ENCODE assay signal across 1 cellular context in the genomic region with DNA sequence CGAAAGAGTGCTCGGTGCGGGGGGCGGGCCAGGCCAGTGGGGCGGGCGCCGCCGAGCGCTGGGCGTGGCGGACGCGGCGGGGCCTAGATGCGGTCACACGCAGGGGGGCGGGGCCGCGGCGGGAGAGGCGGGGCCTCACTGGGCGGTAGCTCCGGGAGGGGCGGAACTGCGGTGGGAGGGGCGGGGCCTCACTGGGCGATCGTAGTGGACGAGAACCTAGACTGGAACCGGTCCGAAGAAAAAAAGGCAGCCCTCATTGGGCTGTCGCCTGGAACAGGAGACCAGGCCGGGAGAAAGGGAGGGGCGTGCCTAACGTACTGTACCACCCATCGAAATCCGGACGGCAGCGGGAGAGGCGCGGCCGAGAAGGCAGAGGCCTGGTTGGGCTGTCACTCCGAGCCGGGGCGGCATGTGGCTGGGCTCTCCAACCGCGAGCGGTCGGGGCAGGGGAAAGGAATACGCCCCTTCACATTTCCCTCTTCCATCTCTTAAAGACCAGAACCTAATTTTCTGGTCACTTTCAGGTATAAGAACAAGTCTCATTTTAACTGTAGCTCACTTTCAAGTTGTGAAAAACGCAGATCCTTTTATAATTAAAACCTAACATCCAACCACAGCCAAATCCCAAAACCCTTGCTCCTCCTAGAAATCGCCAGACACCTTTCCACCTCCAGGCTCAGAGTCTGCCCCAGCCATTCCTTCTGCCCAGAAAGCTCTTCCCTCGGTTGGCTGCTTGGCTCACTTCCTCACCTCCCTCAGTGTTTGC.
A peak's percentile ranks its signal among the peaks of the same experiment; 100 is the strongest.
TF ChIP-seq lines count a peak whose summit lies in the region.

A gene with protein sequence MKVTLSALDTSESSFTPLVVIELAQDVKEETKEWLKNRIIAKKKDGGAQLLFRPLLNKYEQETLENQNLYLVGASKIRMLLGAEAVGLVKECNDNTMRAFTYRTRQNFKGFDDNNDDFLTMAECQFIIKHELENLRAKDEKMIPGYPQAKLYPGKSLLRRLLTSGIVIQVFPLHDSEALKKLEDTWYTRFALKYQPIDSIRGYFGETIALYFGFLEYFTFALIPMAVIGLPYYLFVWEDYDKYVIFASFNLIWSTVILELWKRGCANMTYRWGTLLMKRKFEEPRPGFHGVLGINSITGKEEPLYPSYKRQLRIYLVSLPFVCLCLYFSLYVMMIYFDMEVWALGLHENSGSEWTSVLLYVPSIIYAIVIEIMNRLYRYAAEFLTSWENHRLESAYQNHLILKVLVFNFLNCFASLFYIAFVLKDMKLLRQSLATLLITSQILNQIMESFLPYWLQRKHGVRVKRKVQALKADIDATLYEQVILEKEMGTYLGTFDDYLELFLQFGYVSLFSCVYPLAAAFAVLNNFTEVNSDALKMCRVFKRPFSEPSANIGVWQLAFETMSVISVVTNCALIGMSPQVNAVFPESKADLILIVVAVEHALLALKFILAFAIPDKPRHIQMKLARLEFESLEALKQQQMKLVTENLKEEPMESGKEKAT (minus strand): TSS at position 38 of the 766 bp plus-strand sequence. CDS start 16,159 bp downstream, outside the sequence.

TF ChIP-seq in K562, 482 proteins besides CTCF, POLR2A, EP300 and RAD21 (continued from another document and continues in another):
- TF ChIP-seq, protein P1, sequence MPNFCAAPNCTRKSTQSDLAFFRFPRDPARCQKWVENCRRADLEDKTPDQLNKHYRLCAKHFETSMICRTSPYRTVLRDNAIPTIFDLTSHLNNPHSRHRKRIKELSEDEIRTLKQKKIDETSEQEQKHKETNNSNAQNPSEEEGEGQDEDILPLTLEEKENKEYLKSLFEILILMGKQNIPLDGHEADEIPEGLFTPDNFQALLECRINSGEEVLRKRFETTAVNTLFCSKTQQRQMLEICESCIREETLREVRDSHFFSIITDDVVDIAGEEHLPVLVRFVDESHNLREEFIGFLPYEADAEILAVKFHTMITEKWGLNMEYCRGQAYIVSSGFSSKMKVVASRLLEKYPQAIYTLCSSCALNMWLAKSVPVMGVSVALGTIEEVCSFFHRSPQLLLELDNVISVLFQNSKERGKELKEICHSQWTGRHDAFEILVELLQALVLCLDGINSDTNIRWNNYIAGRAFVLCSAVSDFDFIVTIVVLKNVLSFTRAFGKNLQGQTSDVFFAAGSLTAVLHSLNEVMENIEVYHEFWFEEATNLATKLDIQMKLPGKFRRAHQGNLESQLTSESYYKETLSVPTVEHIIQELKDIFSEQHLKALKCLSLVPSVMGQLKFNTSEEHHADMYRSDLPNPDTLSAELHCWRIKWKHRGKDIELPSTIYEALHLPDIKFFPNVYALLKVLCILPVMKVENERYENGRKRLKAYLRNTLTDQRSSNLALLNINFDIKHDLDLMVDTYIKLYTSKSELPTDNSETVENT (CRISPR knock-in tag; IDR thresholded peaks at IDR 0.05) = peak; percentile 61; the same call in 1 of the 2 replicates
- TF ChIP-seq, protein P2, sequence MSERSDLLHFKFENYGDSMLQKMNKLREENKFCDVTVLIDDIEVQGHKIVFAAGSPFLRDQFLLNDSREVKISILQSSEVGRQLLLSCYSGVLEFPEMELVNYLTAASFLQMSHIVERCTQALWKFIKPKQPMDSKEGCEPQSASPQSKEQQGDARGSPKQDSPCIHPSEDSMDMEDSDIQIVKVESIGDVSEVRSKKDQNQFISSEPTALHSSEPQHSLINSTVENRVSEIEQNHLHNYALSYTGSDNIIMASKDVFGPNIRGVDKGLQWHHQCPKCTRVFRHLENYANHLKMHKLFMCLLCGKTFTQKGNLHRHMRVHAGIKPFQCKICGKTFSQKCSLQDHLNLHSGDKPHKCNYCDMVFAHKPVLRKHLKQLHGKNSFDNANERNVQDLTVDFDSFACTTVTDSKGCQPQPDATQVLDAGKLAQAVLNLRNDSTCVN (CRISPR knock-in tag; IDR thresholded peaks at IDR 0.05) = peak; percentile 71; the same call in 1 of the 2 replicates
- TF ChIP-seq MYC (IDR thresholded peaks at IDR 0.05; ENCODE audit: low read depth, low read length) (peak; percentile 85), MYC (CRISPR knock-in tag; IDR thresholded peaks at IDR 0.05; ENCODE audit: borderline replicate concordance, low read depth) (0 out of 2 replicates have a peak, but pooled peaks have one; percentile 22), CREB1 (IDR thresholded peaks at IDR 0.05) (peak; percentile 63; the same call in 1 of the 2 replicates), CREB1 (CRISPR knock-in tag; IDR thresholded peaks at IDR 0.05) (peak; percentile 16; the same call in 1 of the 2 replicates), SMARCE1 (IDR thresholded peaks at IDR 0.05) (0 out of 2 replicates have a peak, but pooled peaks have one; percentile 44), PRPF4 (IDR thresholded peaks at IDR 0.05; ENCODE audit: insufficient read depth, low read depth, low read length, poor library complexity, severe bottlenecking) (no peak), SUPT5H (IDR thresholded peaks at IDR 0.05) (peak; percentile 66), STAG1 (CRISPR knock-in tag; IDR thresholded peaks at IDR 0.05; ENCODE audit: borderline replicate concordance) (no peak), KDM2B (CRISPR knock-in tag; IDR thresholded peaks at IDR 0.05) (0 out of 2 replicates have a peak, but pooled peaks have one; percentile 35), PTRF (tag; IDR thresholded peaks at IDR 0.05) (no peak), NFYB (IDR thresholded peaks at IDR 0.05; ENCODE audit: extremely low read depth, insufficient read length) (peak; percentile 37), RCOR1 (IDR thresholded peaks at IDR 0.05; ENCODE audit: borderline replicate concordance in 1 of 2, low read depth in 2 of 2, low read length in 2 of 2) (peak in 1 of 2 experiments; percentile 74; a peak in 1 of 4 replicates), FOS (IDR thresholded peaks at IDR 0.05; ENCODE audit: extremely low read depth, insufficient read length) (peak; percentile 19), KLF16 (IDR thresholded peaks at IDR 0.05) (no peak), ZNF586 (CRISPR knock-in tag; conservative IDR thresholded peaks at IDR 0.05) (0 out of 2 replicates have a peak, but pooled peaks have one; percentile 62), JUNB (CRISPR knock-in tag; conservative IDR thresholded peaks at IDR 0.05) (no peak), ZNF384 (IDR thresholded peaks at IDR 0.05; ENCODE audit: low read depth, low read length) (peak; percentile 74; the same call in 1 of the 2 replicates)
- TF ChIP-seq, protein P3, sequence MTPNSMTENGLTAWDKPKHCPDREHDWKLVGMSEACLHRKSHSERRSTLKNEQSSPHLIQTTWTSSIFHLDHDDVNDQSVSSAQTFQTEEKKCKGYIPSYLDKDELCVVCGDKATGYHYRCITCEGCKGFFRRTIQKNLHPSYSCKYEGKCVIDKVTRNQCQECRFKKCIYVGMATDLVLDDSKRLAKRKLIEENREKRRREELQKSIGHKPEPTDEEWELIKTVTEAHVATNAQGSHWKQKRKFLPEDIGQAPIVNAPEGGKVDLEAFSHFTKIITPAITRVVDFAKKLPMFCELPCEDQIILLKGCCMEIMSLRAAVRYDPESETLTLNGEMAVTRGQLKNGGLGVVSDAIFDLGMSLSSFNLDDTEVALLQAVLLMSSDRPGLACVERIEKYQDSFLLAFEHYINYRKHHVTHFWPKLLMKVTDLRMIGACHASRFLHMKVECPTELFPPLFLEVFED (CRISPR knock-in tag; conservative IDR thresholded peaks at IDR 0.05) = 0 out of 2 replicates have a peak, but pooled peaks have one; percentile 34
- TF ChIP-seq, protein P4, sequence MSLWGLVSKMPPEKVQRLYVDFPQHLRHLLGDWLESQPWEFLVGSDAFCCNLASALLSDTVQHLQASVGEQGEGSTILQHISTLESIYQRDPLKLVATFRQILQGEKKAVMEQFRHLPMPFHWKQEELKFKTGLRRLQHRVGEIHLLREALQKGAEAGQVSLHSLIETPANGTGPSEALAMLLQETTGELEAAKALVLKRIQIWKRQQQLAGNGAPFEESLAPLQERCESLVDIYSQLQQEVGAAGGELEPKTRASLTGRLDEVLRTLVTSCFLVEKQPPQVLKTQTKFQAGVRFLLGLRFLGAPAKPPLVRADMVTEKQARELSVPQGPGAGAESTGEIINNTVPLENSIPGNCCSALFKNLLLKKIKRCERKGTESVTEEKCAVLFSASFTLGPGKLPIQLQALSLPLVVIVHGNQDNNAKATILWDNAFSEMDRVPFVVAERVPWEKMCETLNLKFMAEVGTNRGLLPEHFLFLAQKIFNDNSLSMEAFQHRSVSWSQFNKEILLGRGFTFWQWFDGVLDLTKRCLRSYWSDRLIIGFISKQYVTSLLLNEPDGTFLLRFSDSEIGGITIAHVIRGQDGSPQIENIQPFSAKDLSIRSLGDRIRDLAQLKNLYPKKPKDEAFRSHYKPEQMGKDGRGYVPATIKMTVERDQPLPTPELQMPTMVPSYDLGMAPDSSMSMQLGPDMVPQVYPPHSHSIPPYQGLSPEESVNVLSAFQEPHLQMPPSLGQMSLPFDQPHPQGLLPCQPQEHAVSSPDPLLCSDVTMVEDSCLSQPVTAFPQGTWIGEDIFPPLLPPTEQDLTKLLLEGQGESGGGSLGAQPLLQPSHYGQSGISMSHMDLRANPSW (CRISPR knock-in tag; IDR thresholded peaks at IDR 0.05) = no peak
- TF ChIP-seq, protein P5, sequence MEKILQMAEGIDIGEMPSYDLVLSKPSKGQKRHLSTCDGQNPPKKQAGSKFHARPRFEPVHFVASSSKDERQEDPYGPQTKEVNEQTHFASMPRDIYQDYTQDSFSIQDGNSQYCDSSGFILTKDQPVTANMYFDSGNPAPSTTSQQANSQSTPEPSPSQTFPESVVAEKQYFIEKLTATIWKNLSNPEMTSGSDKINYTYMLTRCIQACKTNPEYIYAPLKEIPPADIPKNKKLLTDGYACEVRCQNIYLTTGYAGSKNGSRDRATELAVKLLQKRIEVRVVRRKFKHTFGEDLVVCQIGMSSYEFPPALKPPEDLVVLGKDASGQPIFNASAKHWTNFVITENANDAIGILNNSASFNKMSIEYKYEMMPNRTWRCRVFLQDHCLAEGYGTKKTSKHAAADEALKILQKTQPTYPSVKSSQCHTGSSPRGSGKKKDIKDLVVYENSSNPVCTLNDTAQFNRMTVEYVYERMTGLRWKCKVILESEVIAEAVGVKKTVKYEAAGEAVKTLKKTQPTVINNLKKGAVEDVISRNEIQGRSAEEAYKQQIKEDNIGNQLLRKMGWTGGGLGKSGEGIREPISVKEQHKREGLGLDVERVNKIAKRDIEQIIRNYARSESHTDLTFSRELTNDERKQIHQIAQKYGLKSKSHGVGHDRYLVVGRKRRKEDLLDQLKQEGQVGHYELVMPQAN (IDR thresholded peaks at IDR 0.05; ENCODE audit: borderline replicate concordance) = 0 out of 2 replicates have a peak, but pooled peaks have one; percentile 29
- TF ChIP-seq, protein P6, sequence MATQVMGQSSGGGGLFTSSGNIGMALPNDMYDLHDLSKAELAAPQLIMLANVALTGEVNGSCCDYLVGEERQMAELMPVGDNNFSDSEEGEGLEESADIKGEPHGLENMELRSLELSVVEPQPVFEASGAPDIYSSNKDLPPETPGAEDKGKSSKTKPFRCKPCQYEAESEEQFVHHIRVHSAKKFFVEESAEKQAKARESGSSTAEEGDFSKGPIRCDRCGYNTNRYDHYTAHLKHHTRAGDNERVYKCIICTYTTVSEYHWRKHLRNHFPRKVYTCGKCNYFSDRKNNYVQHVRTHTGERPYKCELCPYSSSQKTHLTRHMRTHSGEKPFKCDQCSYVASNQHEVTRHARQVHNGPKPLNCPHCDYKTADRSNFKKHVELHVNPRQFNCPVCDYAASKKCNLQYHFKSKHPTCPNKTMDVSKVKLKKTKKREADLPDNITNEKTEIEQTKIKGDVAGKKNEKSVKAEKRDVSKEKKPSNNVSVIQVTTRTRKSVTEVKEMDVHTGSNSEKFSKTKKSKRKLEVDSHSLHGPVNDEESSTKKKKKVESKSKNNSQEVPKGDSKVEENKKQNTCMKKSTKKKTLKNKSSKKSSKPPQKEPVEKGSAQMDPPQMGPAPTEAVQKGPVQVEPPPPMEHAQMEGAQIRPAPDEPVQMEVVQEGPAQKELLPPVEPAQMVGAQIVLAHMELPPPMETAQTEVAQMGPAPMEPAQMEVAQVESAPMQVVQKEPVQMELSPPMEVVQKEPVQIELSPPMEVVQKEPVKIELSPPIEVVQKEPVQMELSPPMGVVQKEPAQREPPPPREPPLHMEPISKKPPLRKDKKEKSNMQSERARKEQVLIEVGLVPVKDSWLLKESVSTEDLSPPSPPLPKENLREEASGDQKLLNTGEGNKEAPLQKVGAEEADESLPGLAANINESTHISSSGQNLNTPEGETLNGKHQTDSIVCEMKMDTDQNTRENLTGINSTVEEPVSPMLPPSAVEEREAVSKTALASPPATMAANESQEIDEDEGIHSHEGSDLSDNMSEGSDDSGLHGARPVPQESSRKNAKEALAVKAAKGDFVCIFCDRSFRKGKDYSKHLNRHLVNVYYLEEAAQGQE (CRISPR knock-in tag; IDR thresholded peaks at IDR 0.05; ENCODE audit: low read depth) = 0 out of 2 replicates have a peak, but pooled peaks have one; percentile 27
- TF ChIP-seq, protein P7, sequence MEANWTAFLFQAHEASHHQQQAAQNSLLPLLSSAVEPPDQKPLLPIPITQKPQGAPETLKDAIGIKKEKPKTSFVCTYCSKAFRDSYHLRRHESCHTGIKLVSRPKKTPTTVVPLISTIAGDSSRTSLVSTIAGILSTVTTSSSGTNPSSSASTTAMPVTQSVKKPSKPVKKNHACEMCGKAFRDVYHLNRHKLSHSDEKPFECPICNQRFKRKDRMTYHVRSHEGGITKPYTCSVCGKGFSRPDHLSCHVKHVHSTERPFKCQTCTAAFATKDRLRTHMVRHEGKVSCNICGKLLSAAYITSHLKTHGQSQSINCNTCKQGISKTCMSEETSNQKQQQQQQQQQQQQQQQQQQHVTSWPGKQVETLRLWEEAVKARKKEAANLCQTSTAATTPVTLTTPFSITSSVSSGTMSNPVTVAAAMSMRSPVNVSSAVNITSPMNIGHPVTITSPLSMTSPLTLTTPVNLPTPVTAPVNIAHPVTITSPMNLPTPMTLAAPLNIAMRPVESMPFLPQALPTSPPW (CRISPR knock-in tag; IDR thresholded peaks at IDR 0.05) = peak; percentile 90
- TF ChIP-seq, protein P8, sequence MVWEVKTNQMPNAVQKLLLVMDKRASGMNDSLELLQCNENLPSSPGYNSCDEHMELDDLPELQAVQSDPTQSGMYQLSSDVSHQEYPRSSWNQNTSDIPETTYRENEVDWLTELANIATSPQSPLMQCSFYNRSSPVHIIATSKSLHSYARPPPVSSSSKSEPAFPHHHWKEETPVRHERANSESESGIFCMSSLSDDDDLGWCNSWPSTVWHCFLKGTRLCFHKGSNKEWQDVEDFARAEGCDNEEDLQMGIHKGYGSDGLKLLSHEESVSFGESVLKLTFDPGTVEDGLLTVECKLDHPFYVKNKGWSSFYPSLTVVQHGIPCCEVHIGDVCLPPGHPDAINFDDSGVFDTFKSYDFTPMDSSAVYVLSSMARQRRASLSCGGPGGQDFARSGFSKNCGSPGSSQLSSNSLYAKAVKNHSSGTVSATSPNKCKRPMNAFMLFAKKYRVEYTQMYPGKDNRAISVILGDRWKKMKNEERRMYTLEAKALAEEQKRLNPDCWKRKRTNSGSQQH (CRISPR knock-in tag; IDR thresholded peaks at IDR 0.05) = 0 out of 2 replicates have a peak, but pooled peaks have one; percentile 25
- TF ChIP-seq, protein P9, sequence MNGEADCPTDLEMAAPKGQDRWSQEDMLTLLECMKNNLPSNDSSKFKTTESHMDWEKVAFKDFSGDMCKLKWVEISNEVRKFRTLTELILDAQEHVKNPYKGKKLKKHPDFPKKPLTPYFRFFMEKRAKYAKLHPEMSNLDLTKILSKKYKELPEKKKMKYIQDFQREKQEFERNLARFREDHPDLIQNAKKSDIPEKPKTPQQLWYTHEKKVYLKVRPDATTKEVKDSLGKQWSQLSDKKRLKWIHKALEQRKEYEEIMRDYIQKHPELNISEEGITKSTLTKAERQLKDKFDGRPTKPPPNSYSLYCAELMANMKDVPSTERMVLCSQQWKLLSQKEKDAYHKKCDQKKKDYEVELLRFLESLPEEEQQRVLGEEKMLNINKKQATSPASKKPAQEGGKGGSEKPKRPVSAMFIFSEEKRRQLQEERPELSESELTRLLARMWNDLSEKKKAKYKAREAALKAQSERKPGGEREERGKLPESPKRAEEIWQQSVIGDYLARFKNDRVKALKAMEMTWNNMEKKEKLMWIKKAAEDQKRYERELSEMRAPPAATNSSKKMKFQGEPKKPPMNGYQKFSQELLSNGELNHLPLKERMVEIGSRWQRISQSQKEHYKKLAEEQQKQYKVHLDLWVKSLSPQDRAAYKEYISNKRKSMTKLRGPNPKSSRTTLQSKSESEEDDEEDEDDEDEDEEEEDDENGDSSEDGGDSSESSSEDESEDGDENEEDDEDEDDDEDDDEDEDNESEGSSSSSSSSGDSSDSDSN (IDR thresholded peaks at IDR 0.05; ENCODE audit: borderline replicate concordance in 1 of 2, low read depth in 2 of 2, low read length in 2 of 2) = peak; percentile 80 to 95; a peak in 3 of 4 replicates
